In the genomic region with DNA sequence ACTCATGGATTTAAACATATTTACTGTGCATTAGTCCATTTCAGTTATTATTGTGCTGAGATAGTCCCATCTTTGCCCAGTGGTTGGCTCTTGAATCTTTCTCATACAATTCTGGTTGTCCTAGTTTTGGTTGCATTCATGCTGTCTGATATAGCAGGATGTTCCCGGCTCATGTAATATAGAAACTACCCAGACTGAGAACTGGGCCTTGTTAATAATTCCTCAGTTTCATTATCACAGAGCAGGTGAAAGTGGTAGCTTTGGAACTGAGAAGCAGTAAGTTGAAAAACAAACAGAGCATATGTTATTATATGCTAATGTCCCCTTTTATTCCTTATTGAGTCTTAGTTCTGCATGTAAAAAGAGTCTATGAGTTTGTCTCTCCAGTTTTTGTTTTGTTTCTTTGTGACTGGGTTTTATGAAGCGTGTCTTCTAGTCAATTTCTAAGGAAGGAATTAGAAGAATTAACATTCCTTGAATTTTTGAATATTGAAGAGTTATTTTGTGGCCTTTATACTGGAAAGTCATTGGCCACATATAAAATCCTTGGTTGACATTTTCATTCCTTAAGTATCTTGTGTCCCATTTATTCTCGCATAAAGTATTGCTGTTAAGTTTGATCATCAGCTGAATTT, we compare ENCODE assay signal across 13 cellular contexts. TPM values are rescaled to one million over a fixed set of nuclear protein-coding genes. Genes with fewer than 3 reads are reported as not detected.
DNase-seq lines count a peak whose midpoint lies in the region; ATAC-seq and TF ChIP-seq lines count a peak whose summit lies in the region.
"Had no signal": no experiment of that assay in that cellular context is flagged by ENCODE, and none has a peak within 500 bp of the region (broad histone marks: within the 10 kb centered on the region; RNA-seq: fewer than 3 reads in every experiment).

No MANE protein-coding gene starts in this region.

- TF ChIP-seq POLR2A in GM18505 (IDR thresholded peaks at IDR 0.05; ENCODE audit: borderline replicate concordance, extremely low read depth, insufficient read depth, insufficient read length), result no peak

- no peak for DNase-seq in left lobe of liver (ENCODE audit: low spot score)
- no peak for DNase-seq in left cardiac atrium
- DNase-seq in NCI-H2227 (lab: John Stamatoyannopoulos, UW; ENCODE audit: unreplicated experiment), result no peak
- DNase-seq: activated CD4-positive, alpha-beta T cell treated with anti-CD3 and anti-CD28 coated beads, Interleukin-2, amount 50 U/mL, for 48 hours; activated effector memory CD4-positive, alpha-beta T cell treated with Interleukin-2 at 50 U/mL for 16 hours; brain microvascular endothelial cell; effector memory CD4-positive, alpha-beta T cell; SHP77 treated with DMSO at 0.1 percent for 48 hours had no signal

- ATAC-seq in GM18505 (IDR thresholded peaks at IDR 0.05; ENCODE audit: unreplicated experiment) (peak; percentile 53), GM21423 (IDR thresholded peaks at IDR 0.05; ENCODE audit: unreplicated experiment) (peak; percentile 71), HG03175 (IDR thresholded peaks at IDR 0.05; ENCODE audit: unreplicated experiment) (peak; percentile 73), left lobe of liver (peak; percentile 47), HG02840 (IDR thresholded peaks at IDR 0.05; ENCODE audit: low FRiP score, unreplicated experiment) (no peak), left cardiac atrium (no peak), GM21367 (IDR thresholded peaks at IDR 0.05; ENCODE audit: unreplicated experiment) (no peak)

- intact Hi-C loops in left cardiac atrium (cut with DNase I), result no loop called here

RNA-seq across cellular contexts. Expression of a gene that starts 43.3 kb away (rescaled TPM):
- total RNA-seq in left lobe of liver, result 12.2 TPM
- 10 to 100 TPM; 51.7 to 66.9 TPM for total RNA-seq in left cardiac atrium

RNA-seq across cellular contexts. Expression of a gene that starts 44.4 kb away (rescaled TPM):
- total RNA-seq in left lobe of liver (8.2 TPM), left cardiac atrium (10 to 100 TPM; 16.4 to 24.2 TPM)

Comparison
In these comparisons a context has a peak if more than half of its experiments do, and no peak if none do; other contexts are left out.
1. ATAC-seq: peak in GM18505 (single experiment), GM21423 (single experiment), HG03175 (single experiment) and left lobe of liver (single experiment); none in HG02840 (single experiment), left cardiac atrium (0 of 2) and GM21367 (single experiment).